Comparison of ENCODE assay signal across 8 cellular contexts in the genomic region with DNA sequence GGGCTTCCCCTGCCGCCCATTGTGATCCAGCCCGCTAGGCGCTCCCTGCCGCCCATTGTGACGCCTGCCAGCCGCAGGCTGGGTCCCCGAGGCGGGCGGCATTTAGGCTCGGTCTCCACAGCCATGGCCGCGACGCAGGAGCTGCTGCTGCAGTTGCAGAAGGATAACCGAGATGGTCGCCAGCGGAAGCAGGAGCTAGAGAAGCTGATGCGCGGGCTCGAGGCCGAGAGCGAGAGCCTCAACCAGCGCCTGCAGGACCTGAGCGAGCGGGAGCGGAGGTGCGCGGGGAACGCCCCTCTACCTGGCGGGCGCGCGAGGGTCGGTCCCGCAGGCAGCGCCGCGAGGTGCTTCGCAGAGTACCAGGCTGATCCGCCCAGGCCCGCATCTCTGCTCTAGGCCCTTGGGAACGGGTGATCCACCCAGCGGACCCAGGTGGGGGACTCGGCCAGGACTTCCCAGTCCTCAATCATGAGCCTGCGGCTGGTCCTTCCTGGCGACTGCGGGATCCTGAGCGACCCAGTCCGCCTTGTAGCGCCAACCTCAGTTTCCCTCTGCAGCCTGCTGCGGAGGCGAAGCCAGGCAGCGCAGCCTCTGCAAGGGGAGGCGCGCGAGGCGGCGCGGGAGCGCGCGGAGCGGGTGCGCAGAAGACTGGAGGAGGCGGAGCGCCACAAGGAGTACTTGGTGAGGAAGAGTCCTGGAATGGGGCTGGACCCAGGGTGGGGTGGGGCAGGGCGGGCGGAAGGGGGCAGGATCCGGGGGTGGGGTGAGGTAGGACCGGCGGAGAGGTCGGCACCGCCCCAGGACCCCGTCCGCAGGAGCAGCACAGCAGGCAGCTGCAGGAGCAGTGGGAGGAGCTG. TPM values are rescaled to one million over a fixed set of nuclear protein-coding genes. Genes with fewer than 3 reads are reported as not detected.
A peak's percentile ranks its signal among the peaks of the same experiment; 100 is the strongest.
DNase-seq lines count a peak whose midpoint lies in the region; ATAC-seq and TF ChIP-seq lines count a peak whose summit lies in the region.
"Not testable (repeated sequence)": the region's sequence is repeated elsewhere in the genome, so short reads cannot be mapped to it uniquely, and the experiment has no call there.

A gene (plus strand): TSS at position 51 of the 857 bp plus-strand sequence. CDS start 73 bp downstream, at position 124.

- H3K27me3 ChIP-seq in smooth muscle cell (ENCODE audit: low read depth): not testable (repeated sequence)

- H3K9ac ChIP-seq in SK-N-MC (ENCODE audit: insufficient read length); smooth muscle cell (ENCODE audit: low read depth): not testable (repeated sequence)

- H3K79me2 ChIP-seq in smooth muscle cell (ENCODE audit: low read depth): not testable (repeated sequence)

- H3F3A ChIP-seq in smooth muscle cell (ENCODE audit: low read depth): not testable (repeated sequence)

- peak within 1 kb of the TSS; percentile 38 for H3K4me3 ChIP-seq in AG09309 (ENCODE audit: control insufficient read depth, low read depth, low read length)
- peak within 1 kb of the TSS; percentile 60; the same call in 1 of the 2 replicates for H3K4me3 ChIP-seq in SK-N-MC
- H3K4me3 ChIP-seq in astrocyte of the cerebellum (ENCODE audit: low read depth, low read length): peak within 1 kb of the TSS; percentile 36
- peak within 1 kb of the TSS; percentile 42 for H3K4me3 ChIP-seq in fibroblast of mammary gland (ENCODE audit: control insufficient read depth, low read depth, low read length)
- not testable (repeated sequence) for H3K4me3 ChIP-seq in mucosa of descending colon
- H3K4me3 ChIP-seq in smooth muscle cell: peak within 1 kb of the TSS; percentile 42

- WGBS in smooth muscle cell (ENCODE audit: low lambda C conversion rate): no CpG with 5 or more reads among the region's 74 CpGs

- H3K4me1 ChIP-seq in mucosa of descending colon (ENCODE audit: low read depth); smooth muscle cell (ENCODE audit: low read depth): not testable (repeated sequence)

- ATAC-seq in GM18909 (IDR thresholded peaks at IDR 0.05; ENCODE audit: poor library complexity, unreplicated experiment) (peak; percentile 23), HG03060 (IDR thresholded peaks at IDR 0.05; ENCODE audit: low read depth, unreplicated experiment) (peak; percentile 15), mucosa of descending colon (peak; percentile 8)

- DNase-seq in AG09309 (ENCODE audit: low read depth); SK-N-MC (ENCODE audit: low read depth, low spot score); astrocyte of the cerebellum (ENCODE audit: low read depth); fibroblast of mammary gland (ENCODE audit: low read depth); mucosa of descending colon; smooth muscle cell (lab: John Stamatoyannopoulos, UW; ENCODE audit: unreplicated experiment): not testable (repeated sequence)

- TF ChIP-seq CTCF in AG09309 (IDR thresholded peaks at IDR 0.05; ENCODE audit: control insufficient read depth, insufficient read depth, low read depth, low read length, missing control alignments); astrocyte of the cerebellum (IDR thresholded peaks at IDR 0.05; ENCODE audit: low read depth, low read length, missing control alignments); fibroblast of mammary gland (conservative IDR thresholded peaks at IDR 0.05; ENCODE audit: control insufficient read depth, insufficient read depth, low read depth, low read length); mucosa of descending colon (IDR thresholded peaks at IDR 0.05); smooth muscle cell (IDR thresholded peaks at IDR 0.05; ENCODE audit: borderline replicate concordance, insufficient read depth, poor library complexity, severe bottlenecking): not testable (repeated sequence)

- intact Hi-C loops in mucosa of descending colon (cut with DNase I, micrococcal nuclease): not testable (repeated sequence)

- not testable (repeated sequence) for H3K27ac ChIP-seq in SK-N-MC; smooth muscle cell (ENCODE audit: low read depth)

- not testable (repeated sequence) for H4K20me1 ChIP-seq in smooth muscle cell (ENCODE audit: low read depth)

- not testable (repeated sequence) for H3K36me3 ChIP-seq in SK-N-MC (ENCODE audit: insufficient read depth, low read length); mucosa of descending colon (ENCODE audit: low read depth); smooth muscle cell (ENCODE audit: low read depth)

- peak within 1 kb of the TSS; percentile 40 for H3K4me2 ChIP-seq in smooth muscle cell

- not testable (repeated sequence) for H3K9me3 ChIP-seq in SK-N-MC (ENCODE audit: low read depth, low read length); mucosa of descending colon; smooth muscle cell (replicated peaks; ENCODE audit: low read depth)

- H2AFZ ChIP-seq in smooth muscle cell (ENCODE audit: low read depth): not testable (repeated sequence)

- in situ Hi-C loops in astrocyte of the cerebellum (cut with HindIII; ENCODE audit: low sequenced_read_pairs): not testable (repeated sequence)

RNA-seq across cellular contexts. Expression of the gene that starts here (rescaled TPM):
- 1 to 10 TPM; 1.3 to 2.9 (median 2.1) TPM for total RNA-seq in mucosa of descending colon
- 0.40 and 3.2 TPM in 2 replicates for total RNA-seq in smooth muscle cell
- polyA plus RNA-seq in smooth muscle cell: 1.4 and 6.0 TPM in 2 replicates
